In genomic region chr14:70567791-70568190, GRCh38 we compare ENCODE assay signal across 8 cellular contexts. TPM values are rescaled to one million over a fixed set of nuclear protein-coding genes. Genes with fewer than 3 reads are reported as not detected.
DNase-seq lines count a peak whose midpoint lies in the region; ATAC-seq and TF ChIP-seq lines count a peak whose summit lies in the region.

No MANE protein-coding gene starts in this region.

- CTCF ChIA-PET in PC-3 (lab: Charles Lee), result interaction anchor here (0.6 to 1.2 kb wide), 3 partner anchors 23 to 480 kb away, joined by 3 to 9 read pairs (median 3); no protein-coding TSS in a partner anchor

- H3K27ac Mint-ChIP-seq in HFFc6, result no peak overlapping the region

- no peaks in the 10 kb centered on the region for H3F3A ChIP-seq in DOHH2 (ENCODE audit: control insufficient read depth, insufficient read depth)
- H3F3A ChIP-seq in PC-3 (ENCODE audit: low read length, unreplicated experiment), result no peaks in the 10 kb centered on the region

- intact Hi-C loops in PC-3 (cut with micrococcal nuclease), result loop anchor here (1.0 to 5.0 kb wide), 4 partner anchors 150 to 520 kb away; partner anchors contain the start of genes COX16 and SYNJ2BP

- no peaks in the 10 kb centered on the region for H3K9me3 Mint-ChIP-seq in HFFc6

- no TSS peak for BruUV-seq in PC-3 (replicated peaks; lab: Mats Ljungman, UMichigan)

- H3K36me3 ChIP-seq in DOHH2 (ENCODE audit: control insufficient read depth, low read length) (peaks cover 39% of the 10 kb centered on the region), PC-3 (ENCODE audit: low read depth, low read length) (peaks cover 28% of the 10 kb centered on the region)

- H3K4me3 ChIP-seq in DOHH2 (ENCODE audit: low read length) (no peak overlapping the region), PC-3 (ENCODE audit: low read length) (no peak overlapping the region), fibroblast of mammary gland (ENCODE audit: control insufficient read depth, low read depth, low read length) (no peak overlapping the region)

- H3K4me1 ChIP-seq in DOHH2 (ENCODE audit: control insufficient read depth, low read length) (no peaks in the 10 kb centered on the region), PC-3 (ENCODE audit: insufficient read depth, low read length) (no peaks in the 10 kb centered on the region)

- H3K9me3 ChIP-seq in DOHH2 (ENCODE audit: control insufficient read depth, insufficient read depth, low read length), result peaks cover 8% of the 10 kb centered on the region; the same call in 1 of the 2 replicates
- 0 out of 2 replicates have a peak, but pooled peaks cover 5% of the 10 kb centered on the region for H3K9me3 ChIP-seq in PC-3 (ENCODE audit: low read length)

- POLR2A ChIA-PET in PC-3 (lab: Charles Lee; ENCODE audit: unreplicated experiment), result interaction anchor here (0.5 kb wide), 1 partner anchor 46 kb away, joined by 3 read pairs; no protein-coding TSS in a partner anchor

- no peaks in the 10 kb centered on the region for H3K27me3 ChIP-seq in DOHH2 (ENCODE audit: control insufficient read depth, low read length)
- no peaks in the 10 kb centered on the region for H3K27me3 ChIP-seq in PC-3 (ENCODE audit: low read length)

- H3K9ac ChIP-seq in PC-3 (ENCODE audit: low read length), result no peak overlapping the region

- peaks cover 28% of the 10 kb centered on the region for H3K36me3 Mint-ChIP-seq in HFFc6 (ENCODE audit: low read depth)

- H3K27ac ChIP-seq in DOHH2 (ENCODE audit: low read depth, low read length) (no peak overlapping the region), PC-3 (ENCODE audit: low read length) (no peak overlapping the region)

- DNase-seq in HFFc6 (peak; percentile 51), PC-3 (peak; percentile 70), fibroblast of mammary gland (ENCODE audit: low read depth) (peak; percentile 42)
- peak; percentile 35 for DNase-seq in stimulated activated CD8-positive, alpha-beta memory T cell treated with anti-CD3 and anti-CD28 coated beads, Interleukin-4, amount 100 ng/mL, for 48 hours

- ATAC-seq in PC-3 (peak; percentile 97), HG02642 (IDR thresholded peaks at IDR 0.05; ENCODE audit: poor library complexity, unreplicated experiment) (no peak), GM19035 (IDR thresholded peaks at IDR 0.05; ENCODE audit: unreplicated experiment) (no peak), HG02623 (IDR thresholded peaks at IDR 0.05; ENCODE audit: unreplicated experiment) (no peak)

- no peaks in the 10 kb centered on the region for H3K27me3 Mint-ChIP-seq in HFFc6 (ENCODE audit: insufficient read depth)

- H4K20me1 ChIP-seq in DOHH2 (ENCODE audit: control insufficient read depth, insufficient read depth, low read depth, low read length) (peaks cover 2% of the 10 kb centered on the region; the same call in 1 of the 2 replicates), PC-3 (ENCODE audit: low read length) (no peaks in the 10 kb centered on the region)

- no peaks in the 10 kb centered on the region; the same call in 1 of the 2 replicates for H3K4me1 Mint-ChIP-seq in HFFc6 (ENCODE audit: low read depth)

- H3K4me3 Mint-ChIP-seq in HFFc6, result no peak overlapping the region

- TF ChIP-seq CTCF in DOHH2 (IDR thresholded peaks at IDR 0.05; ENCODE audit: low read depth, low read length, poor library complexity, severe bottlenecking), result peak; percentile 68
- peak; percentile 80 for TF ChIP-seq CTCF in HFFc6 (IDR thresholded peaks at IDR 0.05)
- peak; percentile 90 for TF ChIP-seq CTCF in PC-3 (conservative IDR thresholded peaks at IDR 0.05; ENCODE audit: low read depth, low read length)
- TF ChIP-seq CTCF in fibroblast of mammary gland (conservative IDR thresholded peaks at IDR 0.05; ENCODE audit: control insufficient read depth, insufficient read depth, low read depth, low read length), result peak; percentile 60

- peaks cover 3% of the 10 kb centered on the region; the same call in 1 of the 2 replicates for H3K79me2 ChIP-seq in DOHH2 (ENCODE audit: control insufficient read depth, low read length)
- no peaks in the 10 kb centered on the region for H3K79me2 ChIP-seq in PC-3 (ENCODE audit: low read length)

- H3K9me2 ChIP-seq in DOHH2 (replicated peaks; ENCODE audit: control insufficient read depth, low read length), result no peaks in the 10 kb centered on the region
- no peaks in the 10 kb centered on the region for H3K9me2 ChIP-seq in PC-3 (replicated peaks; ENCODE audit: low read length)

- H3K4me2 ChIP-seq in DOHH2 (ENCODE audit: low read length) (no peak overlapping the region), PC-3 (ENCODE audit: low read length) (no peak overlapping the region)

- no peak overlapping the region for H2AFZ ChIP-seq in PC-3 (ENCODE audit: low read length)

RNA-seq across cellular contexts. Expression of gene MED6, which starts 32.7 kb away (rescaled TPM):
- 10 to 100 TPM; 34.5 to 40.6 (median 37.1) TPM for total RNA-seq in HFFc6 (2021; fragmentation: NEBNext Ultra II Directional; extraction: Animal tissue kit (Norgen Biotek cat#: 25700))
- 37.8 and 46.9 TPM in 2 replicates for total RNA-seq in PC-3 (2014; rRNA removed)

RNA-seq across cellular contexts. Expression of gene ADAM20, which starts 33.0 kb away (rescaled TPM):
- total RNA-seq in HFFc6 (2021; fragmentation: NEBNext Ultra II Directional; extraction: Animal tissue kit (Norgen Biotek cat#: 25700)), result under 1 TPM; 0.07 to 0.10 (median 0.09) TPM
- total RNA-seq in PC-3 (2014; rRNA removed), result 0.17 and 0.26 TPM in 2 replicates
